In genomic region chr10:4470231-4470840, GRCh38 we compare ENCODE assay signal across 12 cellular contexts.
DNase-seq lines count a peak whose midpoint lies in the region; ATAC-seq and TF ChIP-seq lines count a peak whose summit lies in the region.
"Had no signal": no experiment of that assay in that cellular context is flagged by ENCODE, and none has a peak within 500 bp of the region (broad histone marks: within the 10 kb centered on the region; RNA-seq: fewer than 3 reads in every experiment).

No MANE protein-coding gene starts in this region.

- CTCF ChIA-PET in BJ (lab: Yijun Ruan, JAX) (no interaction called here), PC-3 (lab: Charles Lee) (no interaction called here)

- H3K4me2 ChIP-seq in PC-3 (ENCODE audit: low read length) (no peak overlapping the region), neuronal stem cell (ENCODE audit: insufficient read depth, low read length, poor library complexity, severe bottlenecking) (no peak overlapping the region)

- H2AFZ ChIP-seq in PC-3 (ENCODE audit: low read length) (no peak overlapping the region), neuronal stem cell (ENCODE audit: low read length) (peak overlapping the region; percentile 48)

- no peak overlapping the region for H3K18ac ChIP-seq in neuronal stem cell (ENCODE audit: low read length)

- H3K79me2 ChIP-seq in PC-3 (ENCODE audit: low read length), result no peaks in the 10 kb centered on the region

- H3K9ac ChIP-seq in PC-3 (ENCODE audit: low read length), result no peak overlapping the region
- no peak overlapping the region for H3K9ac ChIP-seq in neuronal stem cell (ENCODE audit: low read depth, low read length, poor library complexity)

- H3K36me3 ChIP-seq in BJ (ENCODE audit: control insufficient read depth, insufficient read depth, low read length), result no peaks in the 10 kb centered on the region
- no peaks in the 10 kb centered on the region for H3K36me3 ChIP-seq in PC-3 (ENCODE audit: low read depth, low read length)
- no peaks in the 10 kb centered on the region for H3K36me3 ChIP-seq in neuronal stem cell (replicated peaks in 1 of 2; ENCODE audit: control insufficient read depth in 2 of 2, insufficient read depth in 2 of 2, low read length in 2 of 2)
- H3K36me3 ChIP-seq in ascending aorta, result no peaks in the 10 kb centered on the region
- H3K36me3 ChIP-seq: esophagus muscularis mucosa, stomach had no signal

- no peak overlapping the region for H3K4ac ChIP-seq in neuronal stem cell (ENCODE audit: low read length)

- H3K9me3 ChIP-seq in PC-3 (ENCODE audit: low read length) (no peaks in the 10 kb centered on the region), neuronal stem cell (replicated peaks in 1 of 2; ENCODE audit: control insufficient read depth in 2 of 2, insufficient read depth in 1 of 2, low read depth in 1 of 2, low read length in 2 of 2) (no peaks in the 10 kb centered on the region), ascending aorta (no peaks in the 10 kb centered on the region)
- H3K9me3 ChIP-seq: esophagus muscularis mucosa had no signal

- no peak overlapping the region for H3K23ac ChIP-seq in neuronal stem cell (ENCODE audit: low read depth, low read length, poor library complexity)

- ATAC-seq in PC-3, result no peak

- TF ChIP-seq CTCF in BJ (IDR thresholded peaks at IDR 0.05; ENCODE audit: insufficient read depth, low read depth, low read length) (no peak), PC-3 (conservative IDR thresholded peaks at IDR 0.05; ENCODE audit: low read depth, low read length) (no peak), choroid plexus epithelial cell (conservative IDR thresholded peaks at IDR 0.05; ENCODE audit: low read depth, low read length) (no peak), ascending aorta (IDR thresholded peaks at IDR 0.05) (no peak), dorsolateral prefrontal cortex (IDR thresholded peaks at IDR 0.05 in 54 of 56, conservative IDR thresholded peaks at IDR 0.05 in 2 of 56; ENCODE audit: low read depth in 1 of 56, partially characterized antibody in 56 of 56) (no peak)

- intact Hi-C loops in PC-3 (cut with micrococcal nuclease), result no loop called here
- intact Hi-C loops in ascending aorta (cut with DNase I), result no loop called here
- intact Hi-C loops in dorsolateral prefrontal cortex (cut with DNase I), result no loop called here

- no peaks in the 10 kb centered on the region for H4K20me1 ChIP-seq in PC-3 (ENCODE audit: low read length)

- H2BK120ac ChIP-seq in neuronal stem cell (ENCODE audit: low read depth, low read length), result no peak overlapping the region

- POLR2A ChIA-PET in BJ (lab: Charles Lee) (no interaction called here), PC-3 (lab: Charles Lee; ENCODE audit: unreplicated experiment) (interaction anchor here (0.7 kb wide), 1 partner anchor 693 kb away, joined by 3 read pairs; no protein-coding TSS in a partner anchor)

- no peaks in the 10 kb centered on the region for H3F3A ChIP-seq in PC-3 (ENCODE audit: low read length, unreplicated experiment)

- no peak overlapping the region for H3K14ac ChIP-seq in neuronal stem cell (ENCODE audit: low read length)

- DNase-seq in BJ (ENCODE audit: low read depth), result peak; percentile 42
- peak; percentile 51 for DNase-seq in PC-3
- DNase-seq in choroid plexus epithelial cell (ENCODE audit: low read depth), result peak; percentile 72
- no peak for DNase-seq in neuronal stem cell (ENCODE audit: low spot score)
- no peak for DNase-seq in ascending aorta (ENCODE audit: low spot score in 2 of 2)
- no peak for DNase-seq in amygdala (lab: John Stamatoyannopoulos, UW)
- DNase-seq in pons (ENCODE audit: low spot score), result no peak
- no peak for DNase-seq in dorsolateral prefrontal cortex
- DNase-seq: activated gamma-delta T cell treated with Interleukin-2 at 50 U/mL for 16 hours; CD8-positive, alpha-beta memory T cell; stomach had no signal

- H3K4me1 ChIP-seq in PC-3 (ENCODE audit: insufficient read depth, low read length), result peaks cover 26% of the 10 kb centered on the region
- H3K4me1 ChIP-seq in neuronal stem cell (ENCODE audit: control insufficient read depth in 2 of 2, insufficient read depth in 1 of 2, low read depth in 1 of 2, low read length in 2 of 2), result peaks cover 0 to 4% of the 10 kb centered on the region in 2 donors
- H3K4me1 ChIP-seq in ascending aorta, result no peaks in the 10 kb centered on the region
- H3K4me1 ChIP-seq: esophagus muscularis mucosa, stomach had no signal

- H2BK15ac ChIP-seq in neuronal stem cell (ENCODE audit: low read length), result no peak overlapping the region

- no peak overlapping the region for H4K8ac ChIP-seq in neuronal stem cell (ENCODE audit: low read depth, low read length)

- H3K27ac ChIP-seq in PC-3 (ENCODE audit: low read length) (no peak overlapping the region), neuronal stem cell (replicated peaks; ENCODE audit: low read length) (no peak overlapping the region), ascending aorta (no peak overlapping the region), dorsolateral prefrontal cortex (no peak overlapping the region)
- H3K27ac ChIP-seq: esophagus muscularis mucosa, stomach had no signal

- H2AK5ac ChIP-seq in neuronal stem cell (ENCODE audit: low read depth, low read length), result no peak overlapping the region

- WGBS in neuronal stem cell (ENCODE audit: extremely low coverage in 2 of 2, insufficient read length in 2 of 2, insufficient replicate concordance in 1 of 2), 2 donors, result no CpG with 5 or more reads among the region's 4 CpGs

- H2BK5ac ChIP-seq in neuronal stem cell (ENCODE audit: low read length), result no peak overlapping the region

- no peak overlapping the region for H4K91ac ChIP-seq in neuronal stem cell (ENCODE audit: low read depth, low read length, poor library complexity)

- no peaks in the 10 kb centered on the region for H3K9me2 ChIP-seq in PC-3 (replicated peaks; ENCODE audit: low read length)

- no peaks in the 10 kb centered on the region for H3K79me1 ChIP-seq in neuronal stem cell (ENCODE audit: low read depth, low read length)

- H3K4me3 ChIP-seq in BJ (ENCODE audit: low read depth, low read length) (no peak overlapping the region), PC-3 (ENCODE audit: low read length) (no peak overlapping the region), choroid plexus epithelial cell (ENCODE audit: low read depth, low read length) (no peak overlapping the region), neuronal stem cell (ENCODE audit: low read length in 2 of 2) (no peak overlapping the region), ascending aorta (no peak overlapping the region), dorsolateral prefrontal cortex (no peak overlapping the region)
- H3K4me3 ChIP-seq: esophagus muscularis mucosa, stomach had no signal

- BruUV-seq in PC-3 (replicated peaks; lab: Mats Ljungman, UMichigan), result no TSS peak

- H2BK12ac ChIP-seq in neuronal stem cell (ENCODE audit: low read length), result no peak overlapping the region

- H3K27me3 ChIP-seq in BJ (ENCODE audit: control insufficient read depth, insufficient read depth, low read length) (no peaks in the 10 kb centered on the region), PC-3 (ENCODE audit: low read length) (no peaks in the 10 kb centered on the region), neuronal stem cell (ENCODE audit: control insufficient read depth in 3 of 3, insufficient read depth in 3 of 3, low read depth in 1 of 3, low read length in 3 of 3) (no peaks in the 10 kb centered on the region), ascending aorta (no peaks in the 10 kb centered on the region), dorsolateral prefrontal cortex (peaks cover 0 to 7% (median 0%) of the 10 kb centered on the region in 45 donors)
- H3K27me3 ChIP-seq: esophagus muscularis mucosa, stomach had no signal

Comparison
In these comparisons a context has a peak if more than half of its experiments do, and no peak if none do; other contexts are left out.
1. DNase-seq: peak in BJ (single experiment), PC-3 (single experiment) and choroid plexus epithelial cell (single experiment); none in neuronal stem cell (single experiment), ascending aorta (0 of 2), amygdala (0 of 56), pons (single experiment) and dorsolateral prefrontal cortex (0 of 10).